In genomic region chr6:167993831-167994230, GRCh38 we compare ENCODE assay signal across 26 cellular contexts. TPM values are rescaled to one million over a fixed set of nuclear protein-coding genes. Genes with fewer than 3 reads are reported as not detected.
A peak's percentile ranks its signal among the peaks of the same experiment; 100 is the strongest.
DNase-seq lines count a peak whose midpoint lies in the region; ATAC-seq and TF ChIP-seq lines count a peak whose summit lies in the region.
"Had no signal": no experiment of that assay in that cellular context is flagged by ENCODE, and none has a peak within 500 bp of the region (broad histone marks: within the 10 kb centered on the region; RNA-seq: fewer than 3 reads in every experiment).

No MANE protein-coding gene starts in this region.

- peak overlapping the region; percentile 76 for H2AK5ac ChIP-seq in neuronal stem cell (ENCODE audit: low read depth, low read length)

- no peak overlapping the region for H2BK5ac ChIP-seq in neuronal stem cell (ENCODE audit: low read length)

- H3K4me1 ChIP-seq in left ventricle myocardium inferior (peaks cover 25% of the 10 kb centered on the region), neuronal stem cell (ENCODE audit: control insufficient read depth in 2 of 2, insufficient read depth in 1 of 2, low read depth in 1 of 2, low read length in 2 of 2) (peaks cover 0 to 7% of the 10 kb centered on the region in 2 donors), aorta (ENCODE audit: control insufficient read depth in 1 of 2, insufficient read depth in 2 of 2, low read length in 2 of 2) (no peaks in the 10 kb centered on the region)
- H3K4me1 ChIP-seq: Caco-2 had no signal

- ATAC-seq in Right ventricle myocardium inferior (no peak), aorta (ENCODE audit: low FRiP score) (peak; percentile 65), GM21447 (IDR thresholded peaks at IDR 0.05; ENCODE audit: unreplicated experiment) (no peak)
- ATAC-seq: GM12878, HCT116 had no signal

- no peaks in the 10 kb centered on the region for H3K36me3 ChIP-seq in left ventricle myocardium inferior
- H3K36me3 ChIP-seq in neuronal stem cell (replicated peaks in 1 of 2; ENCODE audit: control insufficient read depth in 2 of 2, insufficient read depth in 2 of 2, low read length in 2 of 2), result no peaks in the 10 kb centered on the region
- no peaks in the 10 kb centered on the region for H3K36me3 ChIP-seq in aorta (ENCODE audit: control insufficient read depth in 1 of 2, insufficient read depth in 2 of 2, low read length in 1 of 2)
- H3K36me3 ChIP-seq: MG63 had no signal

- H2BK15ac ChIP-seq in neuronal stem cell (ENCODE audit: low read length), result peak overlapping the region; percentile 64

- H3K9ac ChIP-seq in neuronal stem cell (ENCODE audit: low read depth, low read length, poor library complexity), result no peak overlapping the region

- H3K23ac ChIP-seq in neuronal stem cell (ENCODE audit: low read depth, low read length, poor library complexity), result no peak overlapping the region

- H3K9me3 ChIP-seq in left ventricle myocardium inferior (replicated peaks) (no peaks in the 10 kb centered on the region), neuronal stem cell (replicated peaks in 1 of 2; ENCODE audit: control insufficient read depth in 2 of 2, insufficient read depth in 1 of 2, low read depth in 1 of 2, low read length in 2 of 2) (peaks cover 6 to 9% of the 10 kb centered on the region in 2 donors), aorta (ENCODE audit: control insufficient read depth, low read length) (no peaks in the 10 kb centered on the region)
- H3K9me3 ChIP-seq: Caco-2, MG63 had no signal

- TF ChIP-seq CTCF in left ventricle myocardium inferior (IDR thresholded peaks at IDR 0.05; ENCODE audit: borderline replicate concordance), result no peak

- intact Hi-C loops in left ventricle myocardium inferior (cut with micrococcal nuclease) (no loop called here), Right ventricle myocardium inferior (cut with DNase I) (loop anchor here (2.0 kb wide), 1 partner anchor 39 kb away; no protein-coding TSS in a partner anchor), aorta (cut with DNase I) (no loop called here)

- peak overlapping the region; percentile 78 for H3K27ac ChIP-seq in left ventricle myocardium inferior (replicated peaks)
- H3K27ac ChIP-seq in neuronal stem cell (replicated peaks; ENCODE audit: low read length), result no peak overlapping the region
- no peak overlapping the region for H3K27ac ChIP-seq in aorta (ENCODE audit: low read depth in 1 of 2, low read length in 2 of 2)

- no peak overlapping the region for H3K4ac ChIP-seq in neuronal stem cell (ENCODE audit: low read length)

- H3K4me3 ChIP-seq in left ventricle myocardium inferior, result no peak overlapping the region
- no peak overlapping the region for H3K4me3 ChIP-seq in neuronal stem cell (ENCODE audit: low read length in 2 of 2)
- no peak overlapping the region for H3K4me3 ChIP-seq in aorta (ENCODE audit: low read length in 2 of 2)
- H3K4me3 ChIP-seq: GM12878, MG63 had no signal

- no peak for DNase-seq in left ventricle myocardium inferior
- no peak for DNase-seq in Right ventricle myocardium inferior (ENCODE audit: missing footprints)
- peak; percentile 23 for DNase-seq in dermis blood vessel endothelial cell
- no peak for DNase-seq in neuronal stem cell (ENCODE audit: low spot score)
- DNase-seq in aorta, result no peak
- DNase-seq in NCI-H1105 treated with DMSO at 0.1 percent for 48 hours (lab: John Stamatoyannopoulos, UW), result no peak
- DNase-seq in DMS 273 treated with DMSO at 0.1 percent for 48 hours (lab: John Stamatoyannopoulos, UW), result no peak
- DNase-seq: C1 segment of cervical spinal cord; Caco-2; CD4-positive, alpha-beta memory T cell; DMS79; EL; GDM1; IMR-90; KG1; MG63; NCI-H2029; NCI-H446; NCI-H526 treated with DMSO at 0.1 percent for 48 hours; RPMI8226; SHP77 had no signal

- no peak overlapping the region for H2AFZ ChIP-seq in neuronal stem cell (ENCODE audit: low read length)

- no peak overlapping the region for H3K14ac ChIP-seq in neuronal stem cell (ENCODE audit: low read length)

- WGBS in neuronal stem cell (ENCODE audit: extremely low coverage in 2 of 2, insufficient read length in 2 of 2, insufficient replicate concordance in 1 of 2), 2 donors, result no CpG with 5 or more reads among the region's 11 CpGs
- WGBS in aorta, 2 donors, result 88 to 91% methylated on average over 11 of the region's 11 CpGs

- no peak overlapping the region for H3K18ac ChIP-seq in neuronal stem cell (ENCODE audit: low read length)

- H2BK120ac ChIP-seq in neuronal stem cell (ENCODE audit: low read depth, low read length), result no peak overlapping the region

- H2BK12ac ChIP-seq in neuronal stem cell (ENCODE audit: low read length), result no peak overlapping the region

- no peak overlapping the region for H3K4me2 ChIP-seq in neuronal stem cell (ENCODE audit: insufficient read depth, low read length, poor library complexity, severe bottlenecking)

- H3K27me3 ChIP-seq in left ventricle myocardium inferior (ENCODE audit: low read depth) (peaks cover 14% of the 10 kb centered on the region), neuronal stem cell (ENCODE audit: control insufficient read depth in 3 of 3, insufficient read depth in 3 of 3, low read depth in 1 of 3, low read length in 3 of 3) (no peaks in the 10 kb centered on the region), aorta (ENCODE audit: control insufficient read depth in 1 of 2, insufficient read depth in 2 of 2, low read length in 1 of 2) (no peaks in the 10 kb centered on the region)
- H3K27me3 ChIP-seq: MG63 had no signal

- H4K8ac ChIP-seq in neuronal stem cell (ENCODE audit: low read depth, low read length), result no peak overlapping the region

- no peaks in the 10 kb centered on the region for H3K79me1 ChIP-seq in neuronal stem cell (ENCODE audit: low read depth, low read length)

- no peak overlapping the region for H4K91ac ChIP-seq in neuronal stem cell (ENCODE audit: low read depth, low read length, poor library complexity)

RNA-seq across cellular contexts. Expression of gene KIF25, which starts 3.6 kb away (rescaled TPM):
- total RNA-seq in left ventricle myocardium inferior, result 0.22 TPM
- total RNA-seq in Right ventricle myocardium inferior, result not detected
- total RNA-seq in dermis blood vessel endothelial cell, result not detected in 2 replicates
- 5.8 TPM for polyA plus RNA-seq in neuronal stem cell (2013, experiment 1 of 2)
- 5.1 TPM for polyA plus RNA-seq in neuronal stem cell (2013, experiment 2 of 2)
- under 1 TPM in 1 of 2 donors, not detected in 1; 0.72 TPM for total RNA-seq in aorta
- polyA plus RNA-seq in aorta, result under 1 TPM in 1 of 2 donors, not detected in 1; 0.79 TPM
- total RNA-seq: Caco-2; CD4-positive, alpha-beta memory T cell; GM12878; IMR-90; SK-MEL-5 had no signal
- polyA plus RNA-seq: AG04450; CD4-positive, alpha-beta memory T cell; GM12878; IMR-90 had no signal
